ENCODE assay signal across 8 cellular contexts in genomic region chr16:87436225-87437172, GRCh38. TPM values are rescaled to one million over a fixed set of nuclear protein-coding genes. Genes with fewer than 3 reads are reported as not detected.
A peak's percentile ranks its signal among the peaks of the same experiment; 100 is the strongest.
DNase-seq lines count a peak whose midpoint lies in the region; ATAC-seq, FAIRE-seq and TF ChIP-seq lines count a peak whose summit lies in the region.

No MANE protein-coding gene starts in this region.

- TF ChIP-seq CTCF in left lung (IDR thresholded peaks at IDR 0.05): no peak

- peaks cover 8% of the 10 kb centered on the region for H3K4me1 Mint-ChIP-seq in stimulated activated effector memory CD8-positive, alpha-beta T cell treated with anti-CD3 and anti-CD28 coated beads, Interleukin-12 subunit alpha, Interleukin-12 subunit beta, amount 100 ng/mL, for 72 hours

- peak overlapping the region; percentile 60 for H3K9ac ChIP-seq in adipocyte (ENCODE audit: low read length)

- no peaks in the 10 kb centered on the region for H3K9me3 Mint-ChIP-seq in stimulated activated effector memory CD8-positive, alpha-beta T cell treated with anti-CD3 and anti-CD28 coated beads, Interleukin-12 subunit alpha, Interleukin-12 subunit beta, amount 100 ng/mL, for 72 hours

- FAIRE-seq in urothelium cell line (lab: Jason Lieb, UNC): no peak

- H3K36me3 Mint-ChIP-seq in stimulated activated effector memory CD8-positive, alpha-beta T cell treated with anti-CD3 and anti-CD28 coated beads, Interleukin-12 subunit alpha, Interleukin-12 subunit beta, amount 100 ng/mL, for 72 hours: peaks cover 19% of the 10 kb centered on the region

- H3K36me3 ChIP-seq in adipocyte (ENCODE audit: control insufficient read depth, insufficient read depth, low read length, severe bottlenecking) (peaks cover 16% of the 10 kb centered on the region), left lung (peaks cover 0 to 13% of the 10 kb centered on the region in 2 donors)

- H3K9me3 ChIP-seq in adipocyte (ENCODE audit: control insufficient read depth, low read length) (no peaks in the 10 kb centered on the region), left lung (no peaks in the 10 kb centered on the region)

- peak overlapping the region; percentile 49 to 50 for H3K27ac ChIP-seq in left lung

- H3K27ac Mint-ChIP-seq in stimulated activated effector memory CD8-positive, alpha-beta T cell treated with anti-CD3 and anti-CD28 coated beads, Interleukin-12 subunit alpha, Interleukin-12 subunit beta, amount 100 ng/mL, for 72 hours: no peak overlapping the region

- H3K4me1 ChIP-seq in adipocyte (ENCODE audit: control insufficient read depth, insufficient read depth, low read length) (peaks cover 33% of the 10 kb centered on the region), left lung (peaks cover 8 to 41% of the 10 kb centered on the region in 2 donors)

- H3K27me3 ChIP-seq in adipocyte (replicated peaks; ENCODE audit: control insufficient read depth, insufficient read depth, low read length): no peaks in the 10 kb centered on the region
- no peaks in the 10 kb centered on the region for H3K27me3 ChIP-seq in left lung

- H3K4me3 ChIP-seq in adipocyte (ENCODE audit: low read length) (peak overlapping the region; percentile 53), left lung (no peak overlapping the region)

- peak overlapping the region; percentile 23 for H3K4me3 Mint-ChIP-seq in stimulated activated effector memory CD8-positive, alpha-beta T cell treated with anti-CD3 and anti-CD28 coated beads, Interleukin-12 subunit alpha, Interleukin-12 subunit beta, amount 100 ng/mL, for 72 hours

- intact Hi-C loops in left lung (cut with DNase I): no loop called here

- DNase-seq in HT1080 (ENCODE audit: low read depth): peak; percentile 61
- no peak for DNase-seq in adipocyte (ENCODE audit: low read depth)
- DNase-seq in left lung: no peak
- DNase-seq in stimulated activated effector memory CD8-positive, alpha-beta T cell treated with anti-CD3 and anti-CD28 coated beads, Interleukin-12 subunit alpha, Interleukin-12 subunit beta, amount 100 ng/mL, for 72 hours (ENCODE audit: low spot score in 2 of 2): peak in 1 of 2 donors; percentile 68
- DNase-seq in NCI-H526 treated with DMSO at 0.1 percent for 48 hours (lab: John Stamatoyannopoulos, UW): no peak
- DNase-seq in 8988T: no peak
- no peak for DNase-seq in urothelium cell line (ENCODE audit: low spot score)
- DNase-seq in NCI-H524 treated with DMSO at 0.1 percent for 48 hours (lab: John Stamatoyannopoulos, UW): no peak

- peak; percentile 30 for ATAC-seq in left lung
- ATAC-seq in stimulated activated effector memory CD8-positive, alpha-beta T cell treated with anti-CD3 and anti-CD28 coated beads, Interleukin-12 subunit alpha, Interleukin-12 subunit beta, amount 100 ng/mL, for 72 hours: peak; percentile 94

RNA-seq across cellular contexts. Expression of gene MAP1LC3B, which starts 44.4 kb away (rescaled TPM):
- total RNA-seq in HT1080 (2014; rRNA removed; shearing (Covaris generic)): 11.5 and 50.6 TPM in 2 replicates
- 69.8 and 74.2 TPM in 2 replicates for polyA plus RNA-seq in HT1080 (2015; cell fraction: cytosol; rRNA removed)
- 32.3 and 39.8 TPM in 2 replicates for polyA plus RNA-seq in HT1080 (2015; cell fraction: nucleus; rRNA removed)
- 10 to 100 TPM; 68.2 to 75.9 TPM for total RNA-seq in left lung

RNA-seq across cellular contexts. Expression of gene FBXO31, which starts 52.9 kb away (rescaled TPM):
- 16.7 and 18.3 TPM in 2 replicates for total RNA-seq in HT1080 (2014; rRNA removed; shearing (Covaris generic))
- 10.4 and 10.8 TPM in 2 replicates for polyA plus RNA-seq in HT1080 (2015; cell fraction: cytosol; rRNA removed)
- polyA plus RNA-seq in HT1080 (2015; cell fraction: nucleus; rRNA removed): 21.8 and 24.8 TPM in 2 replicates
- 10 to 100 TPM; 21.0 to 21.9 TPM for total RNA-seq in left lung

RNA-seq across cellular contexts. Expression of gene ZCCHC14, which starts 56.3 kb away (rescaled TPM):
- 3.6 and 4.9 TPM in 2 replicates for total RNA-seq in HT1080 (2014; rRNA removed; shearing (Covaris generic))
- 6.2 and 8.1 TPM in 2 replicates for polyA plus RNA-seq in HT1080 (2015; cell fraction: cytosol; rRNA removed)
- polyA plus RNA-seq in HT1080 (2015; cell fraction: nucleus; rRNA removed): 11.3 and 14.5 TPM in 2 replicates
- total RNA-seq in left lung: 10 to 100 TPM; 23.4 to 24.1 TPM
